1 cellular context compared by ENCODE assay signal in genomic region chr20:63863798-63864544, GRCh38.
A peak's percentile ranks its signal among the peaks of the same experiment; 100 is the strongest.
TF ChIP-seq lines count a peak whose summit lies in the region.

No MANE protein-coding gene starts in this region.

TF ChIP-seq in K562, 482 proteins besides CTCF, POLR2A, EP300 and RAD21 (continued from another document and continues in another):
- peak; percentile 50; the same call in 1 of the 2 replicates for TF ChIP-seq ZNF740 (CRISPR knock-in tag; IDR thresholded peaks at IDR 0.05)
- TF ChIP-seq ZNF740 (tag; IDR thresholded peaks at IDR 0.05): no peak
- TF ChIP-seq PHF8 (IDR thresholded peaks at IDR 0.05; ENCODE audit: borderline replicate concordance, low read length): peak; percentile 32; the same call in 1 of the 2 replicates
- TF ChIP-seq, protein P1, sequence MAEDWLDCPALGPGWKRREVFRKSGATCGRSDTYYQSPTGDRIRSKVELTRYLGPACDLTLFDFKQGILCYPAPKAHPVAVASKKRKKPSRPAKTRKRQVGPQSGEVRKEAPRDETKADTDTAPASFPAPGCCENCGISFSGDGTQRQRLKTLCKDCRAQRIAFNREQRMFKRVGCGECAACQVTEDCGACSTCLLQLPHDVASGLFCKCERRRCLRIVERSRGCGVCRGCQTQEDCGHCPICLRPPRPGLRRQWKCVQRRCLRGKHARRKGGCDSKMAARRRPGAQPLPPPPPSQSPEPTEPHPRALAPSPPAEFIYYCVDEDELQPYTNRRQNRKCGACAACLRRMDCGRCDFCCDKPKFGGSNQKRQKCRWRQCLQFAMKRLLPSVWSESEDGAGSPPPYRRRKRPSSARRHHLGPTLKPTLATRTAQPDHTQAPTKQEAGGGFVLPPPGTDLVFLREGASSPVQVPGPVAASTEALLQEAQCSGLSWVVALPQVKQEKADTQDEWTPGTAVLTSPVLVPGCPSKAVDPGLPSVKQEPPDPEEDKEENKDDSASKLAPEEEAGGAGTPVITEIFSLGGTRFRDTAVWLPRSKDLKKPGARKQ (CRISPR knock-in tag; IDR thresholded peaks at IDR 0.05): no peak
- TF ChIP-seq EWSR1 (IDR thresholded peaks at IDR 0.05; ENCODE audit: borderline replicate concordance, low read depth, partially characterized antibody): no peak
- no peak for TF ChIP-seq ATF1 (CRISPR knock-in tag; IDR thresholded peaks at IDR 0.05)
- TF ChIP-seq ATF1 (tag; IDR thresholded peaks at IDR 0.05): no peak
- TF ChIP-seq AFF1 (IDR thresholded peaks at IDR 0.05; ENCODE audit: low read depth in 1 of 2, partially characterized antibody in 2 of 2): no peak
- peak; percentile 71; the same call in 1 of the 2 replicates for TF ChIP-seq ZNF24 (IDR thresholded peaks at IDR 0.05)
- no peak for TF ChIP-seq ETS2 (tag; IDR thresholded peaks at IDR 0.05; ENCODE audit: borderline replicate concordance, poor library complexity, severe bottlenecking)
- TF ChIP-seq, protein P2, sequence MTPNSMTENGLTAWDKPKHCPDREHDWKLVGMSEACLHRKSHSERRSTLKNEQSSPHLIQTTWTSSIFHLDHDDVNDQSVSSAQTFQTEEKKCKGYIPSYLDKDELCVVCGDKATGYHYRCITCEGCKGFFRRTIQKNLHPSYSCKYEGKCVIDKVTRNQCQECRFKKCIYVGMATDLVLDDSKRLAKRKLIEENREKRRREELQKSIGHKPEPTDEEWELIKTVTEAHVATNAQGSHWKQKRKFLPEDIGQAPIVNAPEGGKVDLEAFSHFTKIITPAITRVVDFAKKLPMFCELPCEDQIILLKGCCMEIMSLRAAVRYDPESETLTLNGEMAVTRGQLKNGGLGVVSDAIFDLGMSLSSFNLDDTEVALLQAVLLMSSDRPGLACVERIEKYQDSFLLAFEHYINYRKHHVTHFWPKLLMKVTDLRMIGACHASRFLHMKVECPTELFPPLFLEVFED (CRISPR knock-in tag; conservative IDR thresholded peaks at IDR 0.05): no peak
- TF ChIP-seq ZNF507 (tag; conservative IDR thresholded peaks at IDR 0.05): no peak
- TF ChIP-seq ZNF561 (CRISPR knock-in tag; conservative IDR thresholded peaks at IDR 0.05): no peak
- TF ChIP-seq SAFB2 (IDR thresholded peaks at IDR 0.05; ENCODE audit: borderline replicate concordance, low read depth, low read length, severe bottlenecking): no peak
- peak; percentile 55 for TF ChIP-seq ZFP36 (IDR thresholded peaks at IDR 0.05; ENCODE audit: low read depth, low read length, partially characterized antibody)
- peak; percentile 59 for TF ChIP-seq ATF7 (IDR thresholded peaks at IDR 0.05)
- TF ChIP-seq ZNF584 (CRISPR knock-in tag; IDR thresholded peaks at IDR 0.05; ENCODE audit: low read depth): no peak; the same call in 1 of the 2 replicates
- TF ChIP-seq E2F8 (IDR thresholded peaks at IDR 0.05; ENCODE audit: low read depth, partially characterized antibody): peak; percentile 31
- no peak for TF ChIP-seq ZBTB8A (IDR thresholded peaks at IDR 0.05; ENCODE audit: partially characterized antibody)
- no peak for TF ChIP-seq MCM2 (IDR thresholded peaks at IDR 0.05; ENCODE audit: low read depth)
- no peak for TF ChIP-seq MLLT1 (IDR thresholded peaks at IDR 0.05)
- TF ChIP-seq CHD7 (IDR thresholded peaks at IDR 0.05; ENCODE audit: low read depth, low read length): no peak
- TF ChIP-seq RB1 (IDR thresholded peaks at IDR 0.05; ENCODE audit: low read depth): peak; percentile 83
- peak; percentile 26; the same call in 1 of the 2 replicates for TF ChIP-seq CREB3L1 (IDR thresholded peaks at IDR 0.05; ENCODE audit: borderline replicate concordance, low read depth)
- no peak for TF ChIP-seq ZNF57 (CRISPR knock-in tag; IDR thresholded peaks at IDR 0.05)
- no peak for TF ChIP-seq PHB2 (IDR thresholded peaks at IDR 0.05; ENCODE audit: low read depth)
